Comparison of ENCODE assay signal across 7 cellular contexts in the genomic region with DNA sequence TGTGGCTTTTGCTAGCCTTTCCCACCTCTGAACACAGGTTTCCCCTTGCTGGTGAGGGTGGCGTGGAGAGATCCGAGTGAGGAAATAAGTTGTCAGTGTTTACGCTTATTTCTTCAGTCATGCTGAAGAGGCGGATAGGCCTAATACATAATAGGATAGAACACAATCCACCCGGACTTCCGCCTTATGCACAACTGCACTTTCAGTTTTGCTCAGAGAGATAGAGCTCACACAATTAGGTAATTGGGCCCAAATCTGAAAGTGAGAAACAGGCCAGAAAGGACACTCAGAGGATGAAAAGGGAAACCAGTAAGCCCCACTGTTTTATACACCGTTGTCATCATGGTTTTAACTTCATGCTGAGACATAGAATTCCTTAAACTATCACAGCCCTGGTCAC.
ATAC-seq and FAIRE-seq lines count a peak whose summit lies in the region.

No MANE protein-coding gene starts in this region.

- FAIRE-seq in islet of Langerhans (lab: Jason Lieb, UNC) = peak; percentile 82

- ATAC-seq in GM18520 (IDR thresholded peaks at IDR 0.05; ENCODE audit: unreplicated experiment) (peak; percentile 84), GM19395 (IDR thresholded peaks at IDR 0.05; ENCODE audit: unreplicated experiment) (peak; percentile 77), GM21576 (IDR thresholded peaks at IDR 0.05; ENCODE audit: unreplicated experiment) (peak; percentile 72), HG02870 (IDR thresholded peaks at IDR 0.05; ENCODE audit: unreplicated experiment) (peak; percentile 64), HG03135 (IDR thresholded peaks at IDR 0.05; ENCODE audit: unreplicated experiment) (peak; percentile 68), HG03565 (IDR thresholded peaks at IDR 0.05; ENCODE audit: unreplicated experiment) (peak; percentile 89)

Comparison
In these comparisons a context has a peak if more than half of its experiments do, and no peak if none do; other contexts are left out.
1. Peak in every context shown above with its lines: ATAC-seq.